ENCODE assay signal across 8 cellular contexts in the genomic region with DNA sequence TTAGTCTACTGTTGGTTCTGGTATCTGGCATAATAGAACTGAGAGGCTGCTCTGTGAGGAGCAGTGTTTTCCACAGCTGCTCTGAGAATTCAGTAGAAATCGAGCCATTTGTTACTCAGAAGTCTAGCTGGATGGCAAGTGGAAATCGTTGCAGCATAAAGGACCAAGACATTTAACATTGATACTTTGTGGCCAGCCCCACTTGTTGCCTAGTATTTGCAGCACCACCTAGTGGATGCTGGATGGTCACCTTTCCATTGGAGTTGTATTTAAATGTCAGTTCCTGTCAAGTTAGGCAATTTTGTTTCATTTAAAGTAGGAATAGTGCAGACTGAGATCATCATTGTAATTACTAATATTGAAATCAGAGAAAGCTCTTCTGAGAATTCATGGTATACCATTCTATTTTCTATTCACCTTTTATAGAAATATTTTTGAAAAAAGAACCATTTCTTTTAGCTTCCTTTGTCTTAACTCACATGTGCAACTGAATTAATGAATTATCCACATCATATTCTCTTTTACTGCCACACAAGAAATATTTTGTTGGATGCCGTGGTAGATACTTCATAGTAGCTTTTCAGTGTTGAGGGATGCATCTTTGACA.
DNase-seq lines count a peak whose midpoint lies in the region; ATAC-seq and TF ChIP-seq lines count a peak whose summit lies in the region.

No MANE protein-coding gene starts in this region.

- TF ChIP-seq CTCF in IMR-90 (conservative IDR thresholded peaks at IDR 0.05; ENCODE audit: low read depth, low read length) (peak; percentile 68), right atrium auricular region (IDR thresholded peaks at IDR 0.05) (peak; percentile 36 to 79)

- H3K36me3 ChIP-seq in IMR-90 (ENCODE audit: control insufficient read depth, insufficient read depth, low read length) (peaks cover 2% of the 10 kb centered on the region; the same call in 1 of the 2 replicates), SJCRH30 (peaks cover 26% of the 10 kb centered on the region), right atrium auricular region (no peaks in the 10 kb centered on the region), skeletal muscle satellite cell (ENCODE audit: insufficient read depth, low read length) (no peaks in the 10 kb centered on the region)

- no peak overlapping the region for H4K5ac ChIP-seq in IMR-90 (ENCODE audit: low read depth, low read length)

- no peak overlapping the region for H3K56ac ChIP-seq in IMR-90 (ENCODE audit: extremely low read depth, insufficient read depth, low read length)

- H2BK120ac ChIP-seq in IMR-90 (ENCODE audit: low read depth, low read length), result no peak overlapping the region

- no peak overlapping the region for H2AFZ ChIP-seq in IMR-90 (replicated peaks; ENCODE audit: low read length, poor library complexity)

- no peak overlapping the region for H3K18ac ChIP-seq in IMR-90 (ENCODE audit: low read depth, low read length)

- POLR2A ChIA-PET in IMR-90 (lab: Charles Lee; ENCODE audit: unreplicated experiment), result no interaction called here

- H2AK9ac ChIP-seq in IMR-90 (replicated peaks; ENCODE audit: low read depth, low read length, poor library complexity), result no peak overlapping the region

- H3K9me3 ChIP-seq in IMR-90 (ENCODE audit: control insufficient read depth, insufficient read depth, low read length), result no peaks in the 10 kb centered on the region
- peaks cover 8% of the 10 kb centered on the region for H3K9me3 ChIP-seq in SJCRH30 (replicated peaks)
- H3K9me3 ChIP-seq in right atrium auricular region, result peaks cover 0 to 1% of the 10 kb centered on the region in 2 donors
- H3K9me3 ChIP-seq in skeletal muscle satellite cell (replicated peaks; ENCODE audit: low read length), result peaks cover under 1% of the 10 kb centered on the region

- in situ Hi-C loops in IMR-90 (cut with MboI; ENCODE audit: low sequenced_read_pairs), result no loop called here

- H3K27ac ChIP-seq in IMR-90 (ENCODE audit: insufficient read depth, low read length) (no peak overlapping the region), SJCRH30 (no peak overlapping the region), right atrium auricular region (no peak overlapping the region)

- no peak for TF ChIP-seq POLR2A in IMR-90 (IDR thresholded peaks at IDR 0.05; ENCODE audit: low read depth, low read length)

- WGBS in IMR-90 (ENCODE audit: extremely low coverage in 2 of 2, insufficient read length in 1 of 2), 2 experiments, result no CpG with 5 or more reads among the region's 3 CpGs

- no peak overlapping the region for H2AK5ac ChIP-seq in IMR-90 (ENCODE audit: low read depth, low read length)

- BruUV-seq in IMR-90 (replicated peaks; lab: Mats Ljungman, UMichigan), result no TSS peak

- no peak overlapping the region for H4K91ac ChIP-seq in IMR-90 (ENCODE audit: insufficient read depth, low read depth, low read length)

- H3K4me1 ChIP-seq in IMR-90 (ENCODE audit: control insufficient read depth, insufficient read depth, low read length), result 0 out of 2 replicates have a peak, but pooled peaks cover 2% of the 10 kb centered on the region
- no peaks in the 10 kb centered on the region; the same call in 1 of the 2 replicates for H3K4me1 ChIP-seq in SJCRH30
- H3K4me1 ChIP-seq in right atrium auricular region, result peaks cover 0 to 16% of the 10 kb centered on the region in 2 donors
- H3K4me1 ChIP-seq in skeletal muscle satellite cell (ENCODE audit: control insufficient read depth, insufficient read depth, low read length), result peaks cover 5% of the 10 kb centered on the region

- no peak overlapping the region for H2BK20ac ChIP-seq in IMR-90 (ENCODE audit: low read depth, low read length)

- no peak overlapping the region for H3K23ac ChIP-seq in IMR-90 (ENCODE audit: low read depth, low read length)

- no peak overlapping the region for H2BK5ac ChIP-seq in IMR-90 (ENCODE audit: low read depth, low read length, poor library complexity, severe bottlenecking)

- ATAC-seq in GM21360 (IDR thresholded peaks at IDR 0.05; ENCODE audit: unreplicated experiment), result peak; percentile 59
- ATAC-seq in IMR-90 (ENCODE audit: low read depth), result peak; percentile 87

- peaks cover 24 to 52% of the 10 kb centered on the region in 2 experiments for H3K79me1 ChIP-seq in IMR-90 (ENCODE audit: low read depth in 1 of 2, low read length in 2 of 2)

- DNase-seq in DMS 273 treated with DMSO at 0.1 percent for 48 hours (lab: John Stamatoyannopoulos, UW) (peak; percentile 30), IMR-90 (peak; percentile 75), SJCRH30 (peak; percentile 63 to 85), right atrium auricular region (ENCODE audit: low spot score) (peak; percentile 72), epidermal melanocyte (ENCODE audit: insufficient read length, low spot score) (no peak)
- DNase-seq in activated naive CD4-positive, alpha-beta T cell treated with anti-CD3 and anti-CD28 coated beads, Interleukin-2, amount 50 U/mL, for 16 hours, result peak; percentile 48

- dilution Hi-C loops in IMR-90 (cut with HindIII; ENCODE audit: low sequenced_read_pairs, unreplicated experiment), result no loop called here

- TF ChIP-seq RAD21 in IMR-90 (IDR thresholded peaks at IDR 0.05; ENCODE audit: low read length), result peak; percentile 60

- H3K9ac ChIP-seq in IMR-90 (ENCODE audit: low read depth, low read length) (no peak overlapping the region), skeletal muscle satellite cell (ENCODE audit: low read depth, low read length) (no peak overlapping the region)

- intact Hi-C loops in IMR-90 (cut with micrococcal nuclease), result loop anchor here (5.0 kb wide), 1 partner anchor 274 kb away; no protein-coding TSS in a partner anchor

- H4K8ac ChIP-seq in IMR-90 (ENCODE audit: low read depth in 2 of 2, low read length in 2 of 2), result no peak overlapping the region

- H3K9me1 ChIP-seq in IMR-90 (ENCODE audit: insufficient read depth, low read length), result peaks cover 2% of the 10 kb centered on the region; the same call in 1 of the 2 replicates

- H3K27me3 ChIP-seq in IMR-90 (ENCODE audit: control insufficient read depth, insufficient read depth, low read length) (no peaks in the 10 kb centered on the region), SJCRH30 (no peaks in the 10 kb centered on the region), right atrium auricular region (no peaks in the 10 kb centered on the region), skeletal muscle satellite cell (ENCODE audit: control insufficient read depth, insufficient read depth, low read length) (no peaks in the 10 kb centered on the region)

- no peak overlapping the region for H3K14ac ChIP-seq in IMR-90 (replicated peaks; ENCODE audit: low read depth, low read length)

- CTCF ChIA-PET in IMR-90 (lab: Yijun Ruan, JAX), result interaction anchor here (0.5 to 2.7 kb wide), 16 partner anchors 8 to 301 kb away, joined by 3 to 13 read pairs (median 3); a partner anchor contains a TSS

- H4K20me1 ChIP-seq in IMR-90 (ENCODE audit: insufficient read depth, low read length), result peaks cover 8% of the 10 kb centered on the region

- H3K4me2 ChIP-seq in IMR-90 (ENCODE audit: low read depth, low read length) (no peak overlapping the region), skeletal muscle satellite cell (ENCODE audit: low read length) (peak overlapping the region; percentile 53)

- no peak overlapping the region for H2BK15ac ChIP-seq in IMR-90 (ENCODE audit: low read depth, low read length)

- H3K4me3 ChIP-seq in IMR-90 (ENCODE audit: insufficient read depth, low read depth, low read length) (no peak overlapping the region), SJCRH30 (no peak overlapping the region), right atrium auricular region (no peak overlapping the region), skeletal muscle satellite cell (ENCODE audit: low read length) (no peak overlapping the region)

- H3K4ac ChIP-seq in IMR-90 (ENCODE audit: low read depth, low read length), result no peak overlapping the region

TF ChIP-seq in IMR-90, 13 proteins besides CTCF, POLR2A, EP300 and RAD21:
- no peak for TF ChIP-seq MXI1 (IDR thresholded peaks at IDR 0.05; ENCODE audit: borderline replicate concordance, low read depth, low read length)
- TF ChIP-seq SMC3 (IDR thresholded peaks at IDR 0.05; ENCODE audit: low read depth, low read length), result peak; percentile 48; the same call in 1 of the 2 replicates
